ENCODE assay signal across 8 cellular contexts in the genomic region with DNA sequence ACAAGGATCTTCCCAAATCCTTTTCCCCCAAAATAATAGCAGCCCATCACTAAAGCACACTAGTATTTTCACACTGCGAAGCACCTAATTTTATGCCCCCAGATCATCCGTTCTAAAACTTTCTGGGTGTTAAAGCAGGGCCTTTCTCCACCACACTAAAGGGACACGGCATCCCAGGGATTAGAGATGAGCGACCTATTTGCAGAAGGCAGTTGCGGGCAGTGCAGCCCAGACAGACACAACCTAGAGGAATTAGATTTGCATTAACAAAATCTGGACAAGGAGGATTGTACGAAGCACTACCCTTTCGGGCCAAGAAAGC. TPM values are rescaled to one million over a fixed set of nuclear protein-coding genes. Genes with fewer than 3 reads are reported as not detected.
DNase-seq lines count a peak whose midpoint lies in the region; ATAC-seq, FAIRE-seq and TF ChIP-seq lines count a peak whose summit lies in the region.

No MANE protein-coding gene starts in this region.

- peak overlapping the region; percentile 92 to 97 (median 93) for H3K4me3 Mint-ChIP-seq in nephron

- H3F3A ChIP-seq in MM.1S (ENCODE audit: insufficient read depth, low read length) = peaks cover 32% of the 10 kb centered on the region

- H4K20me1 ChIP-seq in MM.1S (ENCODE audit: insufficient read depth, low read length) = no peaks in the 10 kb centered on the region

- peak overlapping the region; percentile 91 for H3K27ac ChIP-seq in MM.1S (ENCODE audit: low read length)
- H3K27ac ChIP-seq in ectodermal cell (ENCODE audit: insufficient read depth, low read depth, low read length, poor library complexity, severe bottlenecking) = peak overlapping the region; percentile 80

- no peaks in the 10 kb centered on the region for H3K9me2 ChIP-seq in MM.1S (replicated peaks; ENCODE audit: insufficient read depth, low read length)

- peak overlapping the region; percentile 88 for H3K4me2 ChIP-seq in MM.1S (ENCODE audit: low read depth, low read length)

- H3K27me3 ChIP-seq in BE2C = no peaks in the 10 kb centered on the region
- H3K27me3 ChIP-seq in MM.1S (replicated peaks; ENCODE audit: insufficient read depth, low read length) = no peaks in the 10 kb centered on the region
- no peaks in the 10 kb centered on the region for H3K27me3 ChIP-seq in ectodermal cell (ENCODE audit: control insufficient read depth, insufficient read depth, low read length, poor library complexity, severe bottlenecking)

- no peaks in the 10 kb centered on the region; the same call in 1 of the 2 replicates for H3K36me3 ChIP-seq in BE2C
- no peaks in the 10 kb centered on the region for H3K36me3 ChIP-seq in MM.1S (replicated peaks; ENCODE audit: insufficient read depth, low read length)
- no peaks in the 10 kb centered on the region for H3K36me3 ChIP-seq in ectodermal cell (ENCODE audit: control insufficient read depth, insufficient read depth, low read length)

- TF ChIP-seq CTCF in BE2C (IDR thresholded peaks at IDR 0.05; ENCODE audit: low read depth, low read length) (no peak), MM.1S (IDR thresholded peaks at IDR 0.05; ENCODE audit: low read length) (no peak), nephron (IDR thresholded peaks at IDR 0.05; ENCODE audit: unreplicated experiment in 3 of 3) (no peak)

- peaks cover 18% of the 10 kb centered on the region for H3K4me1 Mint-ChIP-seq in nephron

- FAIRE-seq in HTR-8/SVneo (lab: Jason Lieb, UNC) = no peak

- WGBS in ectodermal cell, 2 experiments = 2 to 3% methylated on average over 7 of the region's 7 CpGs

- H3K9me3 ChIP-seq in BE2C (no peaks in the 10 kb centered on the region), MM.1S (replicated peaks; ENCODE audit: insufficient read depth, low read length) (no peaks in the 10 kb centered on the region), ectodermal cell (ENCODE audit: control insufficient read depth, low read length) (no peaks in the 10 kb centered on the region)

- H3K4me1 ChIP-seq in BE2C = no peaks in the 10 kb centered on the region
- H3K4me1 ChIP-seq in MM.1S (ENCODE audit: low read length) = peaks cover 10% of the 10 kb centered on the region; the same call in 1 of the 2 replicates
- no peaks in the 10 kb centered on the region for H3K4me1 ChIP-seq in ectodermal cell (ENCODE audit: control insufficient read depth, insufficient read depth, low read length)

- H3K9me3 Mint-ChIP-seq in nephron = no peaks in the 10 kb centered on the region

- H3K4me3 ChIP-seq in BE2C (ENCODE audit: low read depth, low read length) (peak overlapping the region; percentile 100), MM.1S (ENCODE audit: low read length) (peak overlapping the region; percentile 87), ectodermal cell (ENCODE audit: insufficient read depth, low read depth, low read length) (peak overlapping the region; percentile 89)

- H2AFZ ChIP-seq in MM.1S (ENCODE audit: low read length) = peak overlapping the region; percentile 99

- no peak for ATAC-seq in HG03095 (IDR thresholded peaks at IDR 0.05; ENCODE audit: unreplicated experiment)

- no peaks in the 10 kb centered on the region for H3K79me2 ChIP-seq in MM.1S (ENCODE audit: low read length)

- H3K36me3 Mint-ChIP-seq in nephron (ENCODE audit: low read depth) = peaks cover 19% of the 10 kb centered on the region

- no peaks in the 10 kb centered on the region for H3K27me3 Mint-ChIP-seq in nephron (ENCODE audit: low read depth)

- peak overlapping the region; percentile 96 to 98 (median 98) for H3K27ac Mint-ChIP-seq in nephron

- DNase-seq in BE2C (no peak), MM.1S (no peak), SHP77 treated with DMSO at 0.1 percent for 48 hours (lab: John Stamatoyannopoulos, UW) (no peak), HTR-8/SVneo (ENCODE audit: insufficient read length, low spot score) (no peak), NCI-H2081 treated with DMSO at 0.1 percent for 48 hours (lab: John Stamatoyannopoulos, UW) (no peak)

- peak overlapping the region; percentile 90 for H3K9ac ChIP-seq in MM.1S (ENCODE audit: low read length)

RNA-seq across cellular contexts. Expression of gene OSGEPL1, which starts 0.4 kb away (rescaled TPM):
- 11.1 TPM for polyA plus RNA-seq in BE2C (2012; ENCODE audit: insufficient read depth, insufficient read length, low read depth)
- 23.5 TPM for polyA plus RNA-seq in ectodermal cell (2013, experiment 1 of 4)
- polyA plus RNA-seq in ectodermal cell (2013, experiment 2 of 4) = 23.0 TPM
- polyA plus RNA-seq in ectodermal cell (2013, experiment 3 of 4) = 22.2 TPM
- polyA plus RNA-seq in ectodermal cell (2013, experiment 4 of 4) = 25.4 TPM

RNA-seq across cellular contexts. Expression of gene ORMDL1, which starts 21.9 kb away (rescaled TPM):
- 68.6 TPM for polyA plus RNA-seq in BE2C (2012; ENCODE audit: insufficient read depth, insufficient read length, low read depth)
- 83.3 TPM for polyA plus RNA-seq in ectodermal cell (2013, experiment 1 of 4)
- 87.1 TPM for polyA plus RNA-seq in ectodermal cell (2013, experiment 2 of 4)
- 77.4 TPM for polyA plus RNA-seq in ectodermal cell (2013, experiment 3 of 4)
- 81.8 TPM for polyA plus RNA-seq in ectodermal cell (2013, experiment 4 of 4)

RNA-seq across cellular contexts. Expression of gene PMS1, which starts 22.1 kb away (rescaled TPM):
- polyA plus RNA-seq in BE2C (2012; ENCODE audit: insufficient read depth, insufficient read length, low read depth) = 21.4 TPM
- polyA plus RNA-seq in ectodermal cell (2013, experiment 1 of 4) = 60.0 TPM
- 63.9 TPM for polyA plus RNA-seq in ectodermal cell (2013, experiment 2 of 4)
- 58.5 TPM for polyA plus RNA-seq in ectodermal cell (2013, experiment 3 of 4)
- 58.3 TPM for polyA plus RNA-seq in ectodermal cell (2013, experiment 4 of 4)
